Comparison of ENCODE assay signal across 8 cellular contexts in genomic region chr3:43327184-43327950, GRCh38. TPM values are rescaled to one million over a fixed set of nuclear protein-coding genes. Genes with fewer than 3 reads are reported as not detected.
DNase-seq lines count a peak whose midpoint lies in the region; ATAC-seq and TF ChIP-seq lines count a peak whose summit lies in the region.

No MANE protein-coding gene starts in this region.

- H3K4me1 Mint-ChIP-seq in CD4-positive, alpha-beta T cell (ENCODE audit: low read depth) = peaks cover 94% of the 10 kb centered on the region
- peaks cover 25% of the 10 kb centered on the region for H3K4me1 Mint-ChIP-seq in nephron

- no peak overlapping the region for H3K27ac ChIP-seq in CD4-positive, alpha-beta T cell (ENCODE audit: low read depth, low read length)
- peak overlapping the region in 47 of 59 donors; percentile 0 to 71 (median 45) for H3K27ac ChIP-seq in dorsolateral prefrontal cortex

- no peaks in the 10 kb centered on the region for H3K9me3 ChIP-seq in CD4-positive, alpha-beta T cell (ENCODE audit: control insufficient read depth, low read length)

- H3K27me3 Mint-ChIP-seq in CD4-positive, alpha-beta T cell = no peaks in the 10 kb centered on the region
- H3K27me3 Mint-ChIP-seq in nephron (ENCODE audit: low read depth) = no peaks in the 10 kb centered on the region

- CTCF ChIA-PET in CD4-positive, alpha-beta T cell (lab: Charles Lee) = interaction anchor here (1.1 to 1.2 kb wide), 2 partner anchors 12 to 29 kb away, joined by 3 to 4 read pairs; no protein-coding TSS in a partner anchor

- no peaks in the 10 kb centered on the region for H3K9me3 Mint-ChIP-seq in CD4-positive, alpha-beta T cell
- no peaks in the 10 kb centered on the region for H3K9me3 Mint-ChIP-seq in nephron

- no peaks in the 10 kb centered on the region for H3K27me3 ChIP-seq in CD4-positive, alpha-beta T cell (ENCODE audit: control insufficient read depth, insufficient read depth, low read length)
- no peaks in the 10 kb centered on the region for H3K27me3 ChIP-seq in dorsolateral prefrontal cortex

- in situ Hi-C loops in ACHN (cut with HindIII; ENCODE audit: low pct_ligation_motif_present, low pct_unique_long_range_greater_than_20kb, low sequenced_read_pairs) = no loop called here

- H3K4me3 ChIP-seq in Jurkat, Clone E6-1 (ENCODE audit: low read length) = no peak overlapping the region
- H3K4me3 ChIP-seq in dorsolateral prefrontal cortex = no peak overlapping the region

- H3K4me3 Mint-ChIP-seq in CD4-positive, alpha-beta T cell = peak overlapping the region; percentile 52
- no peak overlapping the region for H3K4me3 Mint-ChIP-seq in nephron

- peaks cover 61% of the 10 kb centered on the region for H3K36me3 Mint-ChIP-seq in CD4-positive, alpha-beta T cell (ENCODE audit: low read depth)
- H3K36me3 Mint-ChIP-seq in nephron (ENCODE audit: low read depth) = peaks cover 16% of the 10 kb centered on the region

- intact Hi-C loops in CD4-positive, alpha-beta T cell (cut with DNase I, micrococcal nuclease) = loop anchor here (5.0 kb wide), 2 partner anchors 35 to 40 kb away; partner anchors contain the start of gene SNRK (in 1 of the 2)
- intact Hi-C loops in dorsolateral prefrontal cortex (cut with DNase I) = no loop called here

- peak; percentile 38 for ATAC-seq in CD4-positive, alpha-beta T cell (ENCODE audit: poor library complexity)
- no peak for ATAC-seq in GM19324 (IDR thresholded peaks at IDR 0.05; ENCODE audit: low FRiP score, unreplicated experiment)

- POLR2A ChIA-PET in CD4-positive, alpha-beta T cell (lab: Charles Lee) = interaction anchor here (0.6 to 4.6 kb wide), 6 partner anchors 11 to 105 kb away, joined by 3 to 27 read pairs (median 3); no protein-coding TSS in a partner anchor

- peak overlapping the region; percentile 49 for H3K27ac Mint-ChIP-seq in CD4-positive, alpha-beta T cell
- peak overlapping the region; percentile 14 to 79 (median 60) for H3K27ac Mint-ChIP-seq in nephron

- TF ChIP-seq CTCF in CD4-positive, alpha-beta T cell (IDR thresholded peaks at IDR 0.05) = no peak
- TF ChIP-seq CTCF in dorsolateral prefrontal cortex (IDR thresholded peaks at IDR 0.05 in 54 of 56, conservative IDR thresholded peaks at IDR 0.05 in 2 of 56; ENCODE audit: low read depth in 1 of 56, partially characterized antibody in 56 of 56) (no peak), nephron (IDR thresholded peaks at IDR 0.05; ENCODE audit: unreplicated experiment in 3 of 3) (no peak)

- no peak for DNase-seq in CD4-positive, alpha-beta T cell
- DNase-seq in Jurkat, Clone E6-1 (ENCODE audit: low read depth, low spot score) = peak; percentile 38
- DNase-seq in dorsolateral prefrontal cortex (no peak), ACHN (no peak), SHP77 treated with DMSO at 0.1 percent for 48 hours (lab: John Stamatoyannopoulos, UW) (no peak)
- no peak for DNase-seq in central memory CD4-positive, alpha-beta T cell

RNA-seq across cellular contexts. Expression of gene SNRK, which starts 41.0 kb away (rescaled TPM):
- total RNA-seq in CD4-positive, alpha-beta T cell = 100 to 1,000 TPM; 215 to 217 TPM
- 15.3 TPM for polyA plus RNA-seq in Jurkat, Clone E6-1 (2012; ENCODE audit: insufficient read depth, insufficient read length)
- 10 to 100 TPM; 21.1 to 62.5 (median 44.5) TPM for total RNA-seq in dorsolateral prefrontal cortex

Comparison
In these comparisons a context has a peak if more than half of its experiments do, and no peak if none do; other contexts are left out.
1. intact Hi-C loops: an anchor here in CD4-positive, alpha-beta T cell (5.0 kb wide); none called in dorsolateral prefrontal cortex.